In genomic region chr6:157879873-157880254, GRCh38 we compare ENCODE assay signal across 10 cellular contexts. TPM values are rescaled to one million over a fixed set of nuclear protein-coding genes. Genes with fewer than 3 reads are reported as not detected.
A peak's percentile ranks its signal among the peaks of the same experiment; 100 is the strongest.
DNase-seq lines count a peak whose midpoint lies in the region; ATAC-seq and TF ChIP-seq lines count a peak whose summit lies in the region.
"Had no signal": no experiment of that assay in that cellular context is flagged by ENCODE, and none has a peak within 500 bp of the region (broad histone marks: within the 10 kb centered on the region; RNA-seq: fewer than 3 reads in every experiment).

No MANE protein-coding gene starts in this region.

- intact Hi-C loops in prostate gland (cut with DNase I) = loop anchor here (10.0 kb wide), 1 partner anchor 215 kb away; no protein-coding TSS in a partner anchor

- H3K27ac ChIP-seq in GM23248 (no peak overlapping the region), prostate gland (no peak overlapping the region)

- WGBS in GM23248 (ENCODE audit: low coverage in 1 of 2, low lambda C conversion rate in 2 of 2, missing lambda C conversion rate in 2 of 2), 2 experiments = 96 to 98% methylated on average over 2 of the region's 2 CpGs
- WGBS in prostate gland = 66% methylated on average over 2 of the region's 2 CpGs

- H3K27me3 ChIP-seq in GM23248 (replicated peaks; ENCODE audit: insufficient read depth) (no peaks in the 10 kb centered on the region), prostate gland (replicated peaks; ENCODE audit: insufficient read depth) (no peaks in the 10 kb centered on the region)

- H3K9ac ChIP-seq in GM23248 = no peak overlapping the region

- TF ChIP-seq CTCF in prostate gland (IDR thresholded peaks at IDR 0.05) = no peak

- peak; percentile 43 for ATAC-seq in GM18868 (IDR thresholded peaks at IDR 0.05; ENCODE audit: unreplicated experiment)
- ATAC-seq in GM21717 (IDR thresholded peaks at IDR 0.05; ENCODE audit: unreplicated experiment) = peak; percentile 53
- peak; percentile 21 for ATAC-seq in HG03565 (IDR thresholded peaks at IDR 0.05; ENCODE audit: unreplicated experiment)

- H3K4me1 ChIP-seq in GM23248 (ENCODE audit: insufficient read depth) (peaks cover 6% of the 10 kb centered on the region), prostate gland (replicated peaks) (no peaks in the 10 kb centered on the region)

- in situ Hi-C loops in GM23248 (cut with MboI) = loop anchor here (10.0 kb wide), 1 partner anchor 235 kb away; no protein-coding TSS in a partner anchor

- H3K36me3 ChIP-seq in GM23248 (ENCODE audit: low read depth) (peaks cover 82% of the 10 kb centered on the region), prostate gland (peaks cover 0 to 6% of the 10 kb centered on the region in 2 donors)

- no peak for TF ChIP-seq POLR2A in prostate gland (IDR thresholded peaks at IDR 0.05)

- H3K9me3 ChIP-seq in GM23248 (ENCODE audit: low read depth) = no peaks in the 10 kb centered on the region
- H3K9me3 ChIP-seq in prostate gland = no peaks in the 10 kb centered on the region

- H3K9me2 ChIP-seq in GM23248 (ENCODE audit: insufficient read depth) = no peaks in the 10 kb centered on the region

- DNase-seq in left kidney (ENCODE audit: low read depth, low spot score) (peak; percentile 21), GM23248 (no peak), GF-D8 (lab: John Stamatoyannopoulos, UW) (no peak), prostate gland (ENCODE audit: low spot score) (no peak)
- no peak for DNase-seq in activated effector memory CD4-positive, alpha-beta T cell treated with Interleukin-2 at 50 U/mL for 16 hours
- DNase-seq: effector memory CD4-positive, alpha-beta T cell; NCI-H1694 treated with DMSO at 0.1 percent for 48 hours had no signal

- H3K79me2 ChIP-seq in GM23248 (ENCODE audit: insufficient read depth) = peaks cover 100% of the 10 kb centered on the region

- no peak overlapping the region for H2AFZ ChIP-seq in GM23248

- H3K4me2 ChIP-seq in GM23248 (ENCODE audit: unreplicated experiment) = no peak overlapping the region

- H3K4me3 ChIP-seq in GM23248 (no peak overlapping the region), prostate gland (no peak overlapping the region)

- H4K20me1 ChIP-seq in GM23248 (ENCODE audit: insufficient read depth) = no peaks in the 10 kb centered on the region

- H3F3A ChIP-seq in GM23248 (ENCODE audit: insufficient read depth) = peaks cover 48% of the 10 kb centered on the region

RNA-seq across cellular contexts. Expression of gene SNX9, which starts 56.8 kb away (rescaled TPM):
- 77.8 and 89.6 TPM in 2 replicates for total RNA-seq in GM23248 (2014; rRNA removed; shearing (Covaris generic))
- polyA plus RNA-seq in GM23248 (2016; fragmentation: Nextera tagmentation; extraction: Ambion mirVana) = 76.5 and 80.4 TPM in 2 replicates
- 10 to 100 TPM; 39.2 to 40.6 TPM for total RNA-seq in prostate gland
